Comparison of ENCODE assay signal across 23 cellular contexts in genomic region chr22:24165673-24166072, GRCh38. TPM values are rescaled to one million over a fixed set of nuclear protein-coding genes. Genes with fewer than 3 reads are reported as not detected.
DNase-seq lines count a peak whose midpoint lies in the region; ATAC-seq, FAIRE-seq and TF ChIP-seq lines count a peak whose summit lies in the region.
"Had no signal": no experiment of that assay in that cellular context is flagged by ENCODE, and none has a peak within 500 bp of the region (broad histone marks: within the 10 kb centered on the region; RNA-seq: fewer than 3 reads in every experiment).

No MANE protein-coding gene starts in this region.

- H4K20me1 ChIP-seq in astrocyte (ENCODE audit: insufficient read depth, low read length): peaks cover 20% of the 10 kb centered on the region

- H3K27me3 Mint-ChIP-seq in astrocyte (ENCODE audit: low read depth, unreplicated experiment): no peaks in the 10 kb centered on the region
- H3K27me3 Mint-ChIP-seq in neural crest cell (ENCODE audit: low read depth): no peaks in the 10 kb centered on the region
- H3K27me3 Mint-ChIP-seq: memory B cell had no signal

- H3K4me1 Mint-ChIP-seq in astrocyte (ENCODE audit: low read depth, unreplicated experiment) (no peaks in the 10 kb centered on the region), neural crest cell (peaks cover 10% of the 10 kb centered on the region)

- H3K36me3 ChIP-seq in HEK293 (ENCODE audit: control insufficient read depth in 2 of 2, insufficient read depth in 1 of 2, low read length in 2 of 2): peaks cover 0 to 64% of the 10 kb centered on the region in 2 experiments; a peak in 1 of 3 replicates
- H3K36me3 ChIP-seq in astrocyte (ENCODE audit: insufficient read depth, low read length): peaks cover 5% of the 10 kb centered on the region

- FAIRE-seq in astrocyte (lab: Jason Lieb, UNC): no peak
- FAIRE-seq: frontal cortex, H54, small intestine had no signal

- H3K9me3 Mint-ChIP-seq in astrocyte (ENCODE audit: unreplicated experiment) (no peaks in the 10 kb centered on the region), neural crest cell (no peaks in the 10 kb centered on the region)
- H3K9me3 Mint-ChIP-seq: memory B cell, natural killer cell had no signal

- H3K27ac Mint-ChIP-seq in astrocyte (ENCODE audit: unreplicated experiment) (no peak overlapping the region), neural crest cell (ENCODE audit: unreplicated experiment) (peak overlapping the region; percentile 27)
- H3K27ac Mint-ChIP-seq: activated CD8-positive, alpha-beta T cell treated with anti-CD3 and anti-CD28 coated beads, Interleukin-2, amount 10 ng/mL, durations not matched to agents 7 days and 5 days; memory B cell; natural killer cell had no signal

- CTCF ChIA-PET in HEK293 (lab: Yijun Ruan, JAX): interaction anchor here (0.5 to 5.4 kb wide), 3 partner anchors 9 to 95 kb away, joined by 3 to 63 read pairs (median 32); no protein-coding TSS in a partner anchor
- CTCF ChIA-PET in GM10248 (lab: Yijun Ruan, JAX): interaction anchor here (1.2 to 5.5 kb wide), 4 partner anchors 10 to 67 kb away, joined by 3 to 45 read pairs (median 14); no protein-coding TSS in a partner anchor

- no peak overlapping the region for H3K4me2 ChIP-seq in astrocyte (ENCODE audit: low read length)

- DNase-seq in EH (ENCODE audit: low read depth) (peak; percentile 25), astrocyte (ENCODE audit: low read depth) (peak; percentile 16), neural crest cell (ENCODE audit: low read depth, low spot score) (no peak), GM10248 (ENCODE audit: extremely low spot score) (no peak)
- DNase-seq in activated CD4-positive, alpha-beta T cell treated with anti-CD3 and anti-CD28 coated beads for 4 hours: no peak
- DNase-seq: activated CD8-positive, alpha-beta T cell treated with anti-CD3 and anti-CD28 coated beads, Interleukin-2, amount 10 ng/mL, durations not matched to agents 7 days and 5 days; activated T-cell treated with anti-CD3 and anti-CD28 coated beads, Interleukin-2, amount 50 U/mL, for 48 hours; Calu3; cortex of kidney; KG1; natural killer cell; NCI-H1048; NCI-H1930; posterior cingulate gyrus; small intestine; stimulated activated CD4-positive, alpha-beta T cell treated with anti-CD3 and anti-CD28 coated beads, Interleukin-4, amount 100 ng/mL, for 1 hour had no signal

- H3K4me3 Mint-ChIP-seq in astrocyte (ENCODE audit: unreplicated experiment) (no peak overlapping the region), neural crest cell (no peak overlapping the region)
- H3K4me3 Mint-ChIP-seq: activated CD8-positive, alpha-beta T cell treated with anti-CD3 and anti-CD28 coated beads, Interleukin-2, amount 10 ng/mL, durations not matched to agents 7 days and 5 days; memory B cell; natural killer cell had no signal

- H3K9me3 ChIP-seq in HEK293 (ENCODE audit: control insufficient read depth, insufficient read depth, low read depth, low read length) (no peaks in the 10 kb centered on the region), astrocyte (ENCODE audit: insufficient read depth, low read depth, low read length) (no peaks in the 10 kb centered on the region)
- H3K9me3 ChIP-seq: BE2C had no signal

- peaks cover 11% of the 10 kb centered on the region for H3K36me3 Mint-ChIP-seq in astrocyte (ENCODE audit: low read depth, unreplicated experiment)
- H3K36me3 Mint-ChIP-seq in neural crest cell (ENCODE audit: low read depth): no peaks in the 10 kb centered on the region

- H3K27ac ChIP-seq in HEK293 (ENCODE audit: extremely low read depth, low read depth, low read length) (no peak overlapping the region), astrocyte (ENCODE audit: low read depth, low read length) (no peak overlapping the region)

- H2AFZ ChIP-seq in astrocyte (ENCODE audit: low read depth, low read length): no peak overlapping the region

- ATAC-seq in HG03159 (IDR thresholded peaks at IDR 0.05; ENCODE audit: unreplicated experiment) (no peak), GM18868 (IDR thresholded peaks at IDR 0.05; ENCODE audit: unreplicated experiment) (no peak)
- ATAC-seq: activated CD8-positive, alpha-beta T cell treated with anti-CD3 and anti-CD28 coated beads, Interleukin-2, amount 10 ng/mL, durations not matched to agents 7 days and 5 days; natural killer cell had no signal

- H3K4me3 ChIP-seq in HEK293 (ENCODE audit: low read depth, low read length) (no peak overlapping the region), astrocyte (ENCODE audit: insufficient read depth, low read depth, low read length) (no peak overlapping the region)

- H3K4me1 ChIP-seq in HEK293 (ENCODE audit: control insufficient read depth, insufficient read depth, low read length): no peaks in the 10 kb centered on the region
- peaks cover 9% of the 10 kb centered on the region for H3K4me1 ChIP-seq in astrocyte (ENCODE audit: insufficient read depth, low read length)

- no peaks in the 10 kb centered on the region for H3K27me3 ChIP-seq in astrocyte (ENCODE audit: insufficient read depth, low read length)
- H3K27me3 ChIP-seq: BE2C had no signal

- H3K9ac ChIP-seq in astrocyte (ENCODE audit: low read length): no peak overlapping the region

- no peak for TF ChIP-seq CTCF in HEK293 (tag by site-specific recombination; IDR thresholded peaks at IDR 0.05)
- no peak for TF ChIP-seq CTCF in astrocyte (IDR thresholded peaks at IDR 0.05; ENCODE audit: insufficient read depth, low read depth, low read length)
- TF ChIP-seq CTCF in neural crest cell (conservative IDR thresholded peaks at IDR 0.05): no peak
- TF ChIP-seq CTCF in GM10248 (IDR thresholded peaks at IDR 0.05; ENCODE audit: control extremely low read depth, extremely low read depth, low read depth, missing control alignments): no peak

- H3K79me2 ChIP-seq in astrocyte (ENCODE audit: insufficient read depth, low read length): no peaks in the 10 kb centered on the region

- POLR2A ChIA-PET in HEK293 (lab: Yijun Ruan, JAX): no interaction called here
- POLR2A ChIA-PET in GM10248 (lab: Yijun Ruan, JAX): no interaction called here

TF ChIP-seq in HEK293, 187 proteins besides CTCF, POLR2A, EP300 and RAD21:
- TF ChIP-seq ZNF596 (tag by site-specific recombination; IDR thresholded peaks at IDR 0.05): no peak
- peak; percentile 82 for TF ChIP-seq KLF1 (tag by site-specific recombination; IDR thresholded peaks at IDR 0.05)

RNA-seq across cellular contexts. Expression of gene SUSD2, which starts 15.6 kb away (rescaled TPM):
- total RNA-seq in astrocyte (0.72 and 0.77 TPM in 2 replicates), neural crest cell (0.37 and 0.66 TPM in 2 replicates)

Comparison
In these comparisons a context has a peak if more than half of its experiments do, and no peak if none do; other contexts are left out.
1. DNase-seq: peak in EH (single experiment) and astrocyte (single experiment); none in neural crest cell (single experiment), activated CD4-positive, alpha-beta T cell treated with anti-CD3 and anti-CD28 coated beads for 4 hours (0 of 2) and GM10248 (single experiment).